In the genomic region with DNA sequence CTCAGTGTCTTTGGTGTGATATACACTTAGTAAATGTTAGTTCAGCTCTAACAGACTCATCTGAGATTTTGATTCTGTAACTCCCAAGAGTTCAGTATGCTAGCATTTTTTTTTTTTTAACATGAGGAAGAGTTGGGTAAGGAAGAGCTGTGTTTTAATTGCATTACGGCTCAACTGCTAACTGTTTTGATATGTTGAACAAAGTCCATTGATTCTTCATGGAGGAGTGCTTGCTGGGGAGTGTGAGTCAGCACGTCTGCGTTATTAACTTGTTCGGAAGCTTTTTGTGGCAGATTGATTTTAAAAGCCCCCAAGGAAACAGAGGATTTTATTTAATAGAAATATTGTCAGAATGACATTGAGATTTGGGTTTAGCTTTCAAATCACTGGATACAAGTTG, we compare ENCODE assay signal across 13 cellular contexts. TPM values are rescaled to one million over a fixed set of nuclear protein-coding genes. Genes with fewer than 3 reads are reported as not detected.
DNase-seq lines count a peak whose midpoint lies in the region; ATAC-seq, FAIRE-seq and TF ChIP-seq lines count a peak whose summit lies in the region.
"Had no signal": no experiment of that assay in that cellular context is flagged by ENCODE, and none has a peak within 500 bp of the region (broad histone marks: within the 10 kb centered on the region; RNA-seq: fewer than 3 reads in every experiment).

No MANE protein-coding gene starts in this region.

- H4K20me1 ChIP-seq in IMR-90 (ENCODE audit: insufficient read depth, low read length) (peaks cover 5% of the 10 kb centered on the region; the same call in 1 of the 2 replicates), mammary epithelial cell (ENCODE audit: insufficient read depth, low read length) (no peaks in the 10 kb centered on the region), MM.1S (ENCODE audit: insufficient read depth, low read length) (no peaks in the 10 kb centered on the region)

- no peak overlapping the region for H3K23ac ChIP-seq in IMR-90 (ENCODE audit: low read depth, low read length)

- H3F3A ChIP-seq in MM.1S (ENCODE audit: insufficient read depth, low read length) = no peaks in the 10 kb centered on the region

- CTCF ChIA-PET in IMR-90 (lab: Yijun Ruan, JAX) (no interaction called here), mammary epithelial cell (lab: Charles Lee; ENCODE audit: low non-redundant PET) (no interaction called here)

- TF ChIP-seq RAD21 in IMR-90 (IDR thresholded peaks at IDR 0.05; ENCODE audit: low read length) = no peak

- peak overlapping the region in 1 of 4 donors; percentile 66 for H3K4me3 Mint-ChIP-seq in CD4-positive, CD25-positive, alpha-beta regulatory T cell
- H3K4me3 Mint-ChIP-seq in naive thymus-derived CD8-positive, alpha-beta T cell = peak overlapping the region in 8 of 10 donors; percentile 45 to 73 (median 63)

- H3K9ac ChIP-seq in IMR-90 (ENCODE audit: low read depth, low read length) (no peak overlapping the region), mammary epithelial cell (ENCODE audit: insufficient read depth, low read length) (peak overlapping the region; percentile 68), MM.1S (ENCODE audit: low read length) (no peak overlapping the region)

- in situ Hi-C loops in IMR-90 (cut with MboI; ENCODE audit: low sequenced_read_pairs) (no loop called here), mammary epithelial cell (cut with MboI; ENCODE audit: low sequenced_read_pairs in 2 of 2) (no loop called here)

- H3K56ac ChIP-seq in IMR-90 (ENCODE audit: extremely low read depth, insufficient read depth, low read length) = no peak overlapping the region

- no peak overlapping the region for H3K14ac ChIP-seq in IMR-90 (replicated peaks; ENCODE audit: low read depth, low read length)

- H3K4me2 ChIP-seq in IMR-90 (ENCODE audit: low read depth, low read length) (no peak overlapping the region), mammary epithelial cell (ENCODE audit: insufficient read depth, low read depth, low read length) (peak overlapping the region; percentile 16), MM.1S (ENCODE audit: low read depth, low read length) (no peak overlapping the region)

- no peak for ATAC-seq in CD4-positive, CD25-positive, alpha-beta regulatory T cell (ENCODE audit: low read depth in 2 of 2)
- no peak for ATAC-seq in IMR-90 (ENCODE audit: low read depth)
- no peak for ATAC-seq in naive thymus-derived CD8-positive, alpha-beta T cell

- peaks cover 33% of the 10 kb centered on the region for H3K4me1 ChIP-seq in CD4-positive, CD25-positive, alpha-beta regulatory T cell (ENCODE audit: control insufficient read depth, insufficient read depth, low read length, poor library complexity, severe bottlenecking)
- H3K4me1 ChIP-seq in IMR-90 (ENCODE audit: control insufficient read depth, insufficient read depth, low read length) (peaks cover 6% of the 10 kb centered on the region; the same call in 1 of the 2 replicates), mammary epithelial cell (ENCODE audit: insufficient read depth, low read length) (peaks cover 39% of the 10 kb centered on the region), MM.1S (ENCODE audit: low read length) (no peaks in the 10 kb centered on the region)

- no peak overlapping the region for H4K8ac ChIP-seq in IMR-90 (ENCODE audit: low read depth in 2 of 2, low read length in 2 of 2)

- H3K79me2 ChIP-seq in mammary epithelial cell (ENCODE audit: insufficient read depth, low read length) (peaks cover 54% of the 10 kb centered on the region), MM.1S (ENCODE audit: low read length) (peaks cover 8% of the 10 kb centered on the region)

- H3K36me3 ChIP-seq in CD4-positive, CD25-positive, alpha-beta regulatory T cell (ENCODE audit: control insufficient read depth, insufficient read depth, low read length) = no peaks in the 10 kb centered on the region
- no peaks in the 10 kb centered on the region for H3K36me3 ChIP-seq in IMR-90 (ENCODE audit: control insufficient read depth, insufficient read depth, low read length)
- no peaks in the 10 kb centered on the region for H3K36me3 ChIP-seq in mammary epithelial cell (ENCODE audit: insufficient read depth, low read length)
- no peaks in the 10 kb centered on the region for H3K36me3 ChIP-seq in MM.1S (replicated peaks; ENCODE audit: insufficient read depth, low read length)
- H3K36me3 ChIP-seq: pancreas had no signal

- H2BK20ac ChIP-seq in IMR-90 (ENCODE audit: low read depth, low read length) = peak overlapping the region; percentile 8; the same call in 1 of the 2 replicates

- H2BK15ac ChIP-seq in IMR-90 (ENCODE audit: low read depth, low read length) = 0 out of 3 replicates have a peak overlapping the region, but pooled peaks have one; percentile 49

- no peak overlapping the region for H2AK9ac ChIP-seq in IMR-90 (replicated peaks; ENCODE audit: low read depth, low read length, poor library complexity)

- no peak overlapping the region for H3K18ac ChIP-seq in IMR-90 (ENCODE audit: low read depth, low read length)

- peak overlapping the region; percentile 93 to 96 (median 95) for H3K27ac Mint-ChIP-seq in CD4-positive, CD25-positive, alpha-beta regulatory T cell
- peak overlapping the region; percentile 94 to 99 (median 98) for H3K27ac Mint-ChIP-seq in naive thymus-derived CD8-positive, alpha-beta T cell

- H2BK120ac ChIP-seq in IMR-90 (ENCODE audit: low read depth, low read length) = no peak overlapping the region

- H3K27ac ChIP-seq in CD4-positive, CD25-positive, alpha-beta regulatory T cell (ENCODE audit: insufficient read depth, low read length, poor library complexity, severe bottlenecking) = peak overlapping the region; percentile 86
- H3K27ac ChIP-seq in IMR-90 (ENCODE audit: insufficient read depth, low read length) (no peak overlapping the region), mammary epithelial cell (ENCODE audit: insufficient read depth, low read depth, low read length) (peak overlapping the region; percentile 96), MM.1S (ENCODE audit: low read length) (no peak overlapping the region)

- TF ChIP-seq CTCF in IMR-90 (conservative IDR thresholded peaks at IDR 0.05; ENCODE audit: low read depth, low read length) (no peak), mammary epithelial cell (conservative IDR thresholded peaks at IDR 0.05 in 1 of 2, IDR thresholded peaks at IDR 0.05 in 1 of 2; ENCODE audit: extremely low read depth in 1 of 2, insufficient read depth in 1 of 2, low read depth in 1 of 2, low read length in 2 of 2) (no peak), MM.1S (IDR thresholded peaks at IDR 0.05; ENCODE audit: low read length) (no peak)

- H3K36me3 Mint-ChIP-seq in CD4-positive, CD25-positive, alpha-beta regulatory T cell = peaks cover 4% of the 10 kb centered on the region
- peaks cover 0 to 7% (median 6%) of the 10 kb centered on the region in 3 donors for H3K36me3 Mint-ChIP-seq in naive thymus-derived CD8-positive, alpha-beta T cell

- BruUV-seq in IMR-90 (replicated peaks; lab: Mats Ljungman, UMichigan) (no TSS peak), mammary epithelial cell (replicated peaks; lab: Mats Ljungman, UMichigan) (no TSS peak)

- peaks cover 18 to 81% (median 48%) of the 10 kb centered on the region in 4 donors for H3K4me1 Mint-ChIP-seq in CD4-positive, CD25-positive, alpha-beta regulatory T cell
- peaks cover 34 to 91% (median 87%) of the 10 kb centered on the region in 4 donors for H3K4me1 Mint-ChIP-seq in naive thymus-derived CD8-positive, alpha-beta T cell

- no peak overlapping the region for H2BK5ac ChIP-seq in IMR-90 (ENCODE audit: low read depth, low read length, poor library complexity, severe bottlenecking)

- peaks cover 18% of the 10 kb centered on the region for H3K9me1 ChIP-seq in IMR-90 (ENCODE audit: insufficient read depth, low read length)

- no peak for TF ChIP-seq POLR2A in IMR-90 (IDR thresholded peaks at IDR 0.05; ENCODE audit: low read depth, low read length)

- no peak for DNase-seq in CD4-positive, CD25-positive, alpha-beta regulatory T cell
- no peak for DNase-seq in IMR-90
- no peak for DNase-seq in mammary epithelial cell
- DNase-seq in naive thymus-derived CD8-positive, alpha-beta T cell = no peak
- no peak for DNase-seq in RCC 7860 (ENCODE audit: low spot score)
- DNase-seq in H4 (ENCODE audit: low spot score) = no peak
- no peak for DNase-seq in NCI-H526 treated with DMSO at 0.1 percent for 48 hours (lab: John Stamatoyannopoulos, UW)
- no peak for DNase-seq in MM.1S
- DNase-seq: DMS53, NCI-H1092 treated with DMSO at 0.1 percent for 48 hours, pancreas, trophoblast cell had no signal

- no peak overlapping the region for H3K4me3 ChIP-seq in CD4-positive, CD25-positive, alpha-beta regulatory T cell (ENCODE audit: low read depth, low read length)
- H3K4me3 ChIP-seq in IMR-90 (ENCODE audit: insufficient read depth, low read depth, low read length) (no peak overlapping the region), mammary epithelial cell (replicated peaks in 1 of 3; ENCODE audit: insufficient read depth in 1 of 3, low read depth in 2 of 3, low read length in 3 of 3) (no peak overlapping the region), MM.1S (ENCODE audit: low read length) (no peak overlapping the region)
- H3K4me3 ChIP-seq: pancreas had no signal

- H3K27me3 ChIP-seq in CD4-positive, CD25-positive, alpha-beta regulatory T cell (ENCODE audit: control insufficient read depth, insufficient read depth, low read length) = no peaks in the 10 kb centered on the region
- H3K27me3 ChIP-seq in IMR-90 (ENCODE audit: control insufficient read depth, insufficient read depth, low read length) (no peaks in the 10 kb centered on the region), mammary epithelial cell (ENCODE audit: insufficient read depth, low read length) (no peaks in the 10 kb centered on the region), MM.1S (replicated peaks; ENCODE audit: insufficient read depth, low read length) (no peaks in the 10 kb centered on the region)
- H3K27me3 ChIP-seq: pancreas had no signal

- no peak overlapping the region for H4K5ac ChIP-seq in IMR-90 (ENCODE audit: low read depth, low read length)

- intact Hi-C loops in IMR-90 (cut with micrococcal nuclease) = no loop called here
- intact Hi-C loops in mammary epithelial cell (cut with micrococcal nuclease) = loop anchor here (1.0 to 2.0 kb wide), 3 partner anchors 8 to 52 kb away; no protein-coding TSS in a partner anchor

- POLR2A ChIA-PET in IMR-90 (lab: Charles Lee; ENCODE audit: unreplicated experiment) = no interaction called here
- POLR2A ChIA-PET in naive thymus-derived CD8-positive, alpha-beta T cell (lab: Charles Lee) = interaction anchor here (0.7 to 8.7 kb wide), 14 partner anchors 11 to 112 kb away, joined by 3 to 90 read pairs (median 7); partner anchors contain the start of gene PITPNC1

- H3K27me3 Mint-ChIP-seq in CD4-positive, CD25-positive, alpha-beta regulatory T cell = no peaks in the 10 kb centered on the region
- H3K27me3 Mint-ChIP-seq in naive thymus-derived CD8-positive, alpha-beta T cell = no peaks in the 10 kb centered on the region

- no peaks in the 10 kb centered on the region for H3K9me3 ChIP-seq in CD4-positive, CD25-positive, alpha-beta regulatory T cell (ENCODE audit: control insufficient read depth in 2 of 2, low read length in 2 of 2)
- H3K9me3 ChIP-seq in IMR-90 (ENCODE audit: control insufficient read depth, insufficient read depth, low read length) = no peaks in the 10 kb centered on the region
- H3K9me3 ChIP-seq in mammary epithelial cell (replicated peaks; ENCODE audit: insufficient read depth, low read length) = no peaks in the 10 kb centered on the region
- H3K9me3 ChIP-seq in MM.1S (replicated peaks; ENCODE audit: insufficient read depth, low read length) = no peaks in the 10 kb centered on the region
- H3K9me3 ChIP-seq: pancreas had no signal

- no peaks in the 10 kb centered on the region for H3K9me2 ChIP-seq in MM.1S (replicated peaks; ENCODE audit: insufficient read depth, low read length)

- H2AFZ ChIP-seq in IMR-90 (replicated peaks; ENCODE audit: low read length, poor library complexity) (no peak overlapping the region), mammary epithelial cell (ENCODE audit: low read depth, low read length) (no peak overlapping the region), MM.1S (ENCODE audit: low read length) (no peak overlapping the region)

- H4K91ac ChIP-seq in IMR-90 (ENCODE audit: insufficient read depth, low read depth, low read length) = no peak overlapping the region

- 100% methylated on average over 2 of the region's 4 CpGs; no CpG with 5 or more reads in 1 of the 2 experiments for WGBS in IMR-90 (ENCODE audit: extremely low coverage in 2 of 2, insufficient read length in 1 of 2), 2 experiments
- WGBS in mammary epithelial cell (ENCODE audit: low coverage, missing lambda C conversion rate) = 94% methylated on average over 4 of the region's 4 CpGs

- peaks cover 0 to 3% (median 0%) of the 10 kb centered on the region in 7 donors for H3K9me3 Mint-ChIP-seq in CD4-positive, CD25-positive, alpha-beta regulatory T cell
- no peaks in the 10 kb centered on the region for H3K9me3 Mint-ChIP-seq in naive thymus-derived CD8-positive, alpha-beta T cell

- dilution Hi-C loops in IMR-90 (cut with HindIII; ENCODE audit: low sequenced_read_pairs, unreplicated experiment) (no loop called here), mammary epithelial cell (cut with HindIII; ENCODE audit: low sequenced_read_pairs) (loop anchor here (5.0 kb wide), 1 partner anchor 36 kb away; no protein-coding TSS in a partner anchor)

- peaks cover 13 to 35% of the 10 kb centered on the region in 2 experiments; a peak in 3 of 4 replicates for H3K79me1 ChIP-seq in IMR-90 (ENCODE audit: low read depth in 1 of 2, low read length in 2 of 2)

- no peak for FAIRE-seq in RCC 7860 (lab: Jason Lieb, UNC)
- FAIRE-seq: GM12892, pancreas had no signal

- no peak overlapping the region for H3K4ac ChIP-seq in IMR-90 (ENCODE audit: low read depth, low read length)

- peak overlapping the region; percentile 80; the same call in 1 of the 2 replicates for H2AK5ac ChIP-seq in IMR-90 (ENCODE audit: low read depth, low read length)

RNA-seq across cellular contexts. Expression of gene PITPNC1, which starts 45.8 kb away (rescaled TPM):
- total RNA-seq in CD4-positive, CD25-positive, alpha-beta regulatory T cell = 47.9 TPM
- 10 to 100 TPM; 27.3 to 39.5 (median 39.0) TPM for polyA plus RNA-seq in CD4-positive, CD25-positive, alpha-beta regulatory T cell
- total RNA-seq in IMR-90 (2012; rRNA removed) (4.1 and 5.0 TPM in 2 replicates), mammary epithelial cell (10 to 100 TPM in 1 of 2 donors, 1 to 10 TPM in 1; 5.7 to 35.8 TPM)
- polyA plus RNA-seq in IMR-90 (2012; rRNA removed) (3.4 and 4.1 TPM in 2 replicates), mammary epithelial cell (31.7 TPM)
- 0.93 and 2.8 TPM in 2 replicates for polyA plus RNA-seq in IMR-90 (2012; cell fraction: cytosol; rRNA removed)
- 0.82 and 2.8 TPM in 2 replicates for polyA plus RNA-seq in IMR-90 (2012; cell fraction: nucleus; rRNA removed; ENCODE audit: low replicate concordance)
- polyA minus RNA-seq in mammary epithelial cell = 36.5 TPM
- 100 to 1,000 TPM; 128 to 133 TPM for total RNA-seq in naive thymus-derived CD8-positive, alpha-beta T cell
- 100 to 1,000 TPM; 119 to 159 (median 125) TPM for polyA plus RNA-seq in naive thymus-derived CD8-positive, alpha-beta T cell
- total RNA-seq in H4 (2014; rRNA removed; shearing (Covaris generic)) = 2.5 and 6.3 TPM in 2 replicates

RNA-seq across cellular contexts. Expression of gene PSMD12, which starts 56.5 kb away (rescaled TPM):
- 44.2 TPM for total RNA-seq in CD4-positive, CD25-positive, alpha-beta regulatory T cell
- 10 to 100 TPM; 31.7 to 42.7 (median 37.0) TPM for polyA plus RNA-seq in CD4-positive, CD25-positive, alpha-beta regulatory T cell
- total RNA-seq in IMR-90 (2012; rRNA removed) (17.9 and 48.9 TPM in 2 replicates), mammary epithelial cell (10 to 100 TPM; 31.5 to 92.1 TPM)
- polyA plus RNA-seq in IMR-90 (2012; rRNA removed) (30.8 and 39.7 TPM in 2 replicates), mammary epithelial cell (43.9 TPM)
- 8.4 and 11.2 TPM in 2 replicates for polyA plus RNA-seq in IMR-90 (2012; cell fraction: cytosol; rRNA removed)
- 3.8 and 14.1 TPM in 2 replicates for polyA plus RNA-seq in IMR-90 (2012; cell fraction: nucleus; rRNA removed; ENCODE audit: low replicate concordance)
- polyA minus RNA-seq in mammary epithelial cell = 24.1 TPM
- total RNA-seq in naive thymus-derived CD8-positive, alpha-beta T cell = 10 to 100 TPM; 44.6 to 45.4 TPM
- polyA plus RNA-seq in naive thymus-derived CD8-positive, alpha-beta T cell = 10 to 100 TPM; 32.0 to 33.0 (median 32.5) TPM
- total RNA-seq in H4 (2014; rRNA removed; shearing (Covaris generic)) = 45.9 and 55.4 TPM in 2 replicates

Comparison
In these comparisons a context has a peak if more than half of its experiments do, and no peak if none do; other contexts are left out.
1. H3K27ac ChIP-seq: peak in CD4-positive, CD25-positive, alpha-beta regulatory T cell (single experiment) and mammary epithelial cell (single experiment); none in IMR-90 (single experiment) and MM.1S (single experiment).